Comparison of ENCODE assay signal across 11 cellular contexts in genomic region chr3:30343067-30343831, GRCh38.
A peak's percentile ranks its signal among the peaks of the same experiment; 100 is the strongest.
DNase-seq lines count a peak whose midpoint lies in the region; ATAC-seq, FAIRE-seq and TF ChIP-seq lines count a peak whose summit lies in the region.
"Had no signal": no experiment of that assay in that cellular context is flagged by ENCODE, and none has a peak within 500 bp of the region (broad histone marks: within the 10 kb centered on the region; RNA-seq: fewer than 3 reads in every experiment).

No MANE protein-coding gene starts in this region.

- H3K27me3 ChIP-seq in Panc1 (ENCODE audit: control insufficient read depth, insufficient read depth, low read length) = no peaks in the 10 kb centered on the region

- 0 out of 3 replicates have a peak overlapping the region, but pooled peaks have one; percentile 13 for H3K4me3 ChIP-seq in A549
- no peak overlapping the region for H3K4me3 ChIP-seq in Panc1 (ENCODE audit: low read depth in 2 of 2, low read length in 2 of 2)
- no peak overlapping the region for H3K4me3 ChIP-seq in fibroblast of pulmonary artery (replicated peaks; ENCODE audit: low read depth, low read length)
- H3K4me3 ChIP-seq in mucosa of descending colon = no peak overlapping the region

- no peak for TF ChIP-seq CTCF in A549 (IDR thresholded peaks at IDR 0.05)
- no peak for TF ChIP-seq CTCF in Panc1 (IDR thresholded peaks at IDR 0.05)
- TF ChIP-seq CTCF in fibroblast of pulmonary artery (IDR thresholded peaks at IDR 0.05; ENCODE audit: low read length, missing control alignments) = no peak
- TF ChIP-seq CTCF in mucosa of descending colon (IDR thresholded peaks at IDR 0.05) = no peak

- no peak for TF ChIP-seq POLR2A in A549 (IDR thresholded peaks at IDR 0.05; ENCODE audit: low read length)

- DNase-seq in A549 (ENCODE audit: low read depth in 1 of 2, low spot score in 1 of 2) (no peak), Panc1 (ENCODE audit: low read depth, low spot score) (no peak), fibroblast of pulmonary artery (ENCODE audit: low read depth) (peak; percentile 39), pulmonary artery endothelial cell (ENCODE audit: low read depth, low spot score) (peak; percentile 78), activated gamma-delta T cell (lab: John Stamatoyannopoulos, UW) (no peak), nucleus accumbens (lab: John Stamatoyannopoulos, UW) (no peak), mucosa of descending colon (no peak)
- DNase-seq: activated CD8-positive, alpha-beta T cell treated with anti-CD3 and anti-CD28 coated beads for 36 hours; effector CD4-positive, alpha-beta T cell; SIG-M5 had no signal

- CTCF ChIA-PET in A549 (lab: Yijun Ruan, JAX) = no interaction called here
- CTCF ChIA-PET in Panc1 (lab: Charles Lee) = no interaction called here

- WGBS in A549 (ENCODE audit: missing lambda C conversion rate) = 45% methylated on average over 4 of the region's 4 CpGs

- no peak for TF ChIP-seq EP300 in A549 (IDR thresholded peaks at IDR 0.05)

- peak overlapping the region; percentile 81 to 84 for H3K27ac ChIP-seq in A549
- H3K27ac ChIP-seq in Panc1 (ENCODE audit: low read length) = peak overlapping the region; percentile 85

- ATAC-seq in A549 (no peak), Panc1 (no peak), GM18873 (IDR thresholded peaks at IDR 0.05; ENCODE audit: low FRiP score, unreplicated experiment) (no peak), mucosa of descending colon (no peak)

- POLR2A ChIA-PET in A549 (lab: Yijun Ruan, JAX) (interaction anchor here (1.0 kb wide), 1 partner anchor 13 kb away, joined by 3 read pairs; no protein-coding TSS in a partner anchor), Panc1 (lab: Charles Lee) (no interaction called here)

- no peak for TF ChIP-seq RAD21 in A549 (conservative IDR thresholded peaks at IDR 0.05 in 1 of 2, IDR thresholded peaks at IDR 0.05 in 1 of 2)

- peak overlapping the region; percentile 79 for H3K4me2 ChIP-seq in A549

- H3K9me3 ChIP-seq in A549 (no peaks in the 10 kb centered on the region), Panc1 (ENCODE audit: control insufficient read depth, insufficient read depth, low read depth, low read length) (no peaks in the 10 kb centered on the region; the same call in 1 of the 2 replicates), mucosa of descending colon (no peaks in the 10 kb centered on the region)

- in situ Hi-C loops in Panc1 (cut with HindIII; ENCODE audit: low pct_unique_long_range_greater_than_20kb, low sequenced_read_pairs) = no loop called here

- intact Hi-C loops in Panc1 (cut with micrococcal nuclease; ENCODE audit: unreplicated experiment) = loop anchor here (2.0 to 5.0 kb wide), 2 partner anchors 264 to 350 kb away; partner anchors contain the start of gene TGFBR2
- intact Hi-C loops in mucosa of descending colon (cut with DNase I, micrococcal nuclease) = no loop called here

- H3K4me1 ChIP-seq in A549 (peaks cover 62% of the 10 kb centered on the region), Panc1 (ENCODE audit: control insufficient read depth, insufficient read depth, low read length) (peaks cover 21% of the 10 kb centered on the region), mucosa of descending colon (ENCODE audit: low read depth) (peaks cover 8% of the 10 kb centered on the region)

- H3K36me3 ChIP-seq in Panc1 (ENCODE audit: control insufficient read depth, insufficient read depth, low read length) = no peaks in the 10 kb centered on the region
- H3K36me3 ChIP-seq in mucosa of descending colon (ENCODE audit: low read depth) = no peaks in the 10 kb centered on the region

- BruUV-seq in Panc1 (replicated peaks; lab: Mats Ljungman, UMichigan) = no TSS peak

- peak; percentile 18 for FAIRE-seq in A549 (lab: Jason Lieb, UNC)

TF ChIP-seq in A549, 52 proteins besides CTCF, POLR2A, EP300 and RAD21:
- no peak for TF ChIP-seq BCL3 (IDR thresholded peaks at IDR 0.05)
- no peak for TF ChIP-seq NFE2L2 (conservative IDR thresholded peaks at IDR 0.05; ENCODE audit: low read length)
- no peak for TF ChIP-seq HDAC2 (IDR thresholded peaks at IDR 0.05)
- TF ChIP-seq POLR2AphosphoS2 (conservative IDR thresholded peaks at IDR 0.05; ENCODE audit: low read length) = no peak
- TF ChIP-seq JUNB (IDR thresholded peaks at IDR 0.05) = no peak
- no peak for TF ChIP-seq PBX3 (IDR thresholded peaks at IDR 0.05)
- no peak for TF ChIP-seq FOSB (CRISPR knock-in tag; IDR thresholded peaks at IDR 0.05)
- no peak for TF ChIP-seq CBX8 (IDR thresholded peaks at IDR 0.05)
- TF ChIP-seq RFX5 (IDR thresholded peaks at IDR 0.05) = no peak
- TF ChIP-seq NR3C1 (IDR thresholded peaks at IDR 0.05) = no peak
- no peak for TF ChIP-seq GATA3 (IDR thresholded peaks at IDR 0.05; ENCODE audit: borderline replicate concordance)
- TF ChIP-seq ZNF302 (CRISPR knock-in tag; IDR thresholded peaks at IDR 0.05) = no peak
- TF ChIP-seq CHD2 (IDR thresholded peaks at IDR 0.05; ENCODE audit: low read length, partially characterized antibody) = no peak
- no peak for TF ChIP-seq KDM5A (IDR thresholded peaks at IDR 0.05)

Comparison
In these comparisons a context has a peak if more than half of its experiments do, and no peak if none do; other contexts are left out.
1. DNase-seq: peak in fibroblast of pulmonary artery (single experiment) and pulmonary artery endothelial cell (single experiment); none in A549 (0 of 2), Panc1 (single experiment), activated gamma-delta T cell (single experiment), nucleus accumbens (0 of 56) and mucosa of descending colon (0 of 3).